29 cellular contexts compared by ENCODE assay signal in the genomic region with DNA sequence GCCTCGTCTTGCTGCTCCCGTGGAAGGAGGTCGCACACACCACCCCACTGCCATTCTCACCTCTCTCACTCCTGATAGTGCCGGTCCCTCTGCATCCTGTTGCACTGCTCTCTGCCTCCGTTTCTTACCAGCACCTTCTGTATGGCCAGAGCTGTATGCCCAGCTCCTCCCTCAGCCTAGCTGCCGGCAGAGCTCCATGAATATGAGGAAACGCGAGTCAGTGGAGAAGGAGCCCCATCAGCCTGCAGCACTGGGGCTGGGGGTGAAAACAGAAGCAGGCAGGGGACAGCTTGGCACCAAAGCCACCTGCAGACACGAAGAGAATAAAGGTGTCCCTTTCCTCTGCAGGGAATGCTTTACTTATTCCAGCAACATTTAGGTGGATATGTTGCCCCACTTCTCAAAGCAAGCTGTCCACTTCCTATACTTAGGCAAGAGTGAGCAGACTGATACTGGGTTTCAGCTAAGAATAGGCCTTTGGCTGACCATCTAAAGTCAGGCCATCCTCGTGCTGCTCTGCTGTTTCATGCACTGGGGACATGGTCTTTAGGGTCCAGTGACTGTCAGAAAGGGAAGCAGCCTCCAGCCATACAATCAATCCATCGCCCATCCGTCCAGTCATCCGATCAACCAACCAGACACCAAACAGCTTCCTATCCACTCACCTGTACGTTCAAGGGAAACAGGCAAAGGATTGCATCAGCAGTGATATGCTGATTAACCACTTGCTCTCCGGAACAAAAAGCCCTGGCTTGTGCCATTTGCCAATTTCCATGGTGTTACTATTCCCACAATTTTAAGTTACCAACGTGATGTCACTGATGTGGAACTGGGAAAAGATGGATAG.
DNase-seq lines count a peak whose midpoint lies in the region; ATAC-seq, FAIRE-seq and TF ChIP-seq lines count a peak whose summit lies in the region.
"Had no signal": no experiment of that assay in that cellular context is flagged by ENCODE, and none has a peak within 500 bp of the region (broad histone marks: within the 10 kb centered on the region; RNA-seq: fewer than 3 reads in every experiment).

No MANE protein-coding gene starts in this region.

- no TSS peak for BruUV-seq in IMR-90 (replicated peaks; lab: Mats Ljungman, UMichigan)

- H3K27ac ChIP-seq in IMR-90 (ENCODE audit: insufficient read depth, low read length) = no peak overlapping the region
- no peak overlapping the region for H3K27ac ChIP-seq in H1 (ENCODE audit: low read depth, low read length)
- H3K27ac ChIP-seq: BLaER1, breast epithelium, epithelial cell of prostate, PC-9, testis had no signal

- H3K4ac ChIP-seq in IMR-90 (ENCODE audit: low read depth, low read length) (no peak overlapping the region), H1 (replicated peaks; ENCODE audit: insufficient read length, low read depth, low read length) (no peak overlapping the region)

- no peak for TF ChIP-seq EP300 in H1 (IDR thresholded peaks at IDR 0.05; ENCODE audit: borderline replicate concordance in 1 of 2, low read depth in 2 of 2, low read length in 2 of 2)

- H3K4me2 ChIP-seq in IMR-90 (ENCODE audit: low read depth, low read length) (no peak overlapping the region), H1 (ENCODE audit: insufficient read depth in 1 of 2, low read depth in 2 of 2, low read length in 2 of 2) (no peak overlapping the region)
- H3K4me2 ChIP-seq: BLaER1, PC-9, smooth muscle cell had no signal

- H3K56ac ChIP-seq in IMR-90 (ENCODE audit: extremely low read depth, insufficient read depth, low read length) (no peak overlapping the region), H1 (replicated peaks; ENCODE audit: insufficient read length, low read depth, low read length) (no peak overlapping the region)

- H3K14ac ChIP-seq in IMR-90 (replicated peaks; ENCODE audit: low read depth, low read length) (no peak overlapping the region), H1 (ENCODE audit: insufficient read length) (no peak overlapping the region)

- H3K9me1 ChIP-seq in IMR-90 (ENCODE audit: insufficient read depth, low read length) = no peaks in the 10 kb centered on the region

- H3K23ac ChIP-seq in IMR-90 (ENCODE audit: low read depth, low read length) (no peak overlapping the region), H1 (ENCODE audit: insufficient read length) (no peak overlapping the region)

- H2BK5ac ChIP-seq in IMR-90 (ENCODE audit: low read depth, low read length, poor library complexity, severe bottlenecking) (no peak overlapping the region), H1 (ENCODE audit: low read depth, low read length) (no peak overlapping the region)

- dilution Hi-C loops in IMR-90 (cut with HindIII; ENCODE audit: low sequenced_read_pairs, unreplicated experiment) = no loop called here

- no peak overlapping the region for H2BK12ac ChIP-seq in H1 (ENCODE audit: low read depth, low read length)

- in situ Hi-C loops in IMR-90 (cut with MboI; ENCODE audit: low sequenced_read_pairs) = no loop called here
- in situ Hi-C loops in KBM-7 (cut with MboI; ENCODE audit: low pct_unique_long_range_greater_than_20kb, low sequenced_read_pairs) = no loop called here

- intact Hi-C loops in IMR-90 (cut with micrococcal nuclease) (no loop called here), posterior vena cava (cut with DNase I) (no loop called here)

- H4K5ac ChIP-seq in IMR-90 (ENCODE audit: low read depth, low read length) (no peak overlapping the region), H1 (ENCODE audit: insufficient read length, low read depth, low read length) (no peak overlapping the region)

- peaks cover 35% of the 10 kb centered on the region for H3K27me3 ChIP-seq in IMR-90 (ENCODE audit: control insufficient read depth, insufficient read depth, low read length)
- H3K27me3 ChIP-seq in H1 (replicated peaks in 1 of 4; ENCODE audit: control insufficient read depth in 3 of 4, extremely low read depth in 1 of 4, insufficient read depth in 3 of 4, low read length in 3 of 4) = no peaks in the 10 kb centered on the region
- H3K27me3 ChIP-seq: BLaER1, breast epithelium, testis had no signal

- POLR2A ChIA-PET in IMR-90 (lab: Charles Lee; ENCODE audit: unreplicated experiment) (no interaction called here), H1 (lab: Charles Lee; ENCODE audit: partially characterized antibody) (no interaction called here)

- no peaks in the 10 kb centered on the region for H3K23me2 ChIP-seq in H1 (ENCODE audit: low read depth, low read length)

- H2AFZ ChIP-seq in IMR-90 (replicated peaks; ENCODE audit: low read length, poor library complexity) (peak overlapping the region; percentile 27), H1 (ENCODE audit: low read length) (no peak overlapping the region)
- H2AFZ ChIP-seq: PC-9 had no signal

- H3K18ac ChIP-seq in IMR-90 (ENCODE audit: low read depth, low read length) (no peak overlapping the region), H1 (ENCODE audit: extremely low read depth, low read length) (no peak overlapping the region; the same call in 1 of the 2 replicates)

- no peak for TF ChIP-seq POLR2A in IMR-90 (IDR thresholded peaks at IDR 0.05; ENCODE audit: low read depth, low read length)
- no peak for TF ChIP-seq POLR2A in H1 (IDR thresholded peaks at IDR 0.05; ENCODE audit: control extremely low read depth in 1 of 2, low read depth in 2 of 2, low read length in 2 of 2)

- no peak overlapping the region for H2AK9ac ChIP-seq in IMR-90 (replicated peaks; ENCODE audit: low read depth, low read length, poor library complexity)

- H2AK5ac ChIP-seq in IMR-90 (ENCODE audit: low read depth, low read length) (no peak overlapping the region), H1 (ENCODE audit: low read depth, low read length) (no peak overlapping the region)

- H3K36me3 ChIP-seq in IMR-90 (ENCODE audit: control insufficient read depth, insufficient read depth, low read length) (no peaks in the 10 kb centered on the region), H1 (ENCODE audit: control insufficient read depth in 2 of 4, insufficient read depth in 4 of 4, low read length in 3 of 4) (no peaks in the 10 kb centered on the region)
- H3K36me3 ChIP-seq: BLaER1, breast epithelium had no signal

- WGBS in IMR-90 (ENCODE audit: extremely low coverage in 2 of 2, insufficient read length in 1 of 2), 2 experiments = 20% methylated on average over 5 of the region's 16 CpGs; no CpG with 5 or more reads in 1 of the 2 experiments
- WGBS in H1 (ENCODE audit: extremely low coverage in 1 of 2, insufficient coverage in 1 of 2, insufficient read length in 1 of 2, insufficient replicate concordance in 2 of 2, low coverage in 1 of 2, low lambda C conversion rate in 2 of 2, missing lambda C conversion rate in 1 of 2), 2 experiments = 83% methylated on average over 16 of the region's 16 CpGs; no CpG with 5 or more reads in 1 of the 2 experiments

- H3K9me3 ChIP-seq in IMR-90 (ENCODE audit: control insufficient read depth, insufficient read depth, low read length) = peaks cover 4% of the 10 kb centered on the region; the same call in 1 of the 2 replicates
- no peaks in the 10 kb centered on the region for H3K9me3 ChIP-seq in H1 (ENCODE audit: insufficient read depth in 2 of 2, low read depth in 1 of 2, low read length in 1 of 2)
- H3K9me3 ChIP-seq: testis had no signal

- no peak; the same call in 1 of the 2 replicates for ATAC-seq in IMR-90 (ENCODE audit: low read depth)
- ATAC-seq in GM18873 (IDR thresholded peaks at IDR 0.05; ENCODE audit: low FRiP score, unreplicated experiment) = no peak
- ATAC-seq: activated CD4-positive, alpha-beta T cell treated with anti-CD3 and anti-CD28 coated beads for 36 hours; activated CD8-positive, alpha-beta T cell treated with anti-CD3 and anti-CD28 coated beads for 36 hours; activated naive CD4-positive, alpha-beta T cell treated with anti-CD3 and anti-CD28 coated beads, Interleukin-2, amount 50 U/mL, for 72 hours; HCT116; natural killer cell; stimulated activated naive CD8-positive, alpha-beta T cell treated with anti-CD3 and anti-CD28 coated beads, Interleukin-15, Interleukin-2, amounts not matched to agents 100 U/mL and 50 U/mL, for 24 hours had no signal

- TF ChIP-seq RAD21 in IMR-90 (IDR thresholded peaks at IDR 0.05; ENCODE audit: low read length) (no peak), H1 (IDR thresholded peaks at IDR 0.05 in 1 of 2, conservative IDR thresholded peaks at IDR 0.05 in 1 of 2; ENCODE audit: low read depth in 2 of 2, low read length in 2 of 2) (no peak)

- H3K4me1 ChIP-seq in IMR-90 (ENCODE audit: control insufficient read depth, insufficient read depth, low read length) (no peaks in the 10 kb centered on the region), H1 (replicated peaks in 1 of 4; ENCODE audit: control insufficient read depth in 3 of 4, insufficient read depth in 4 of 4, low read length in 3 of 4) (peaks cover 0 to 5% (median 2%) of the 10 kb centered on the region in 4 experiments; a peak in 3 of 7 replicates)
- H3K4me1 ChIP-seq: BLaER1, breast epithelium, testis had no signal

- H2BK15ac ChIP-seq in IMR-90 (ENCODE audit: low read depth, low read length) = no peak overlapping the region
- H2BK15ac ChIP-seq in H1 (ENCODE audit: low read length) = peak overlapping the region; percentile 50; the same call in 1 of the 2 replicates

- H3K4me3 ChIP-seq in IMR-90 (ENCODE audit: insufficient read depth, low read depth, low read length) (no peak overlapping the region), H1 (ENCODE audit: extremely low read depth in 1 of 4, insufficient read depth in 2 of 4, low read depth in 3 of 4, low read length in 4 of 4) (no peak overlapping the region)
- H3K4me3 ChIP-seq: BLaER1, breast epithelium, PC-9, smooth muscle cell, testis had no signal

- H3K9ac ChIP-seq in IMR-90 (ENCODE audit: low read depth, low read length) (no peak overlapping the region), H1 (replicated peaks in 1 of 4; ENCODE audit: extremely low read depth in 1 of 4, low read depth in 3 of 4, low read length in 3 of 4) (no peak overlapping the region)
- H3K9ac ChIP-seq: BLaER1 had no signal

- H3K79me1 ChIP-seq in IMR-90 (ENCODE audit: low read depth in 1 of 2, low read length in 2 of 2) (no peaks in the 10 kb centered on the region), H1 (ENCODE audit: low read depth, low read length) (no peaks in the 10 kb centered on the region)

- H2BK20ac ChIP-seq in IMR-90 (ENCODE audit: low read depth, low read length) (no peak overlapping the region), H1 (ENCODE audit: low read length) (no peak overlapping the region)

- FAIRE-seq in H1 (lab: Jason Lieb, UNC) = no peak
- FAIRE-seq: GM18507 had no signal

- no peaks in the 10 kb centered on the region for H3K79me2 ChIP-seq in H1 (ENCODE audit: control insufficient read depth in 1 of 2, insufficient read depth in 2 of 2, low read length in 2 of 2)

- H4K20me1 ChIP-seq in IMR-90 (ENCODE audit: insufficient read depth, low read length) (no peaks in the 10 kb centered on the region), H1 (replicated peaks in 1 of 2; ENCODE audit: control insufficient read depth in 1 of 2, insufficient read depth in 2 of 2, low read length in 2 of 2) (no peaks in the 10 kb centered on the region)
- H4K20me1 ChIP-seq: BLaER1 had no signal

- H4K8ac ChIP-seq in IMR-90 (ENCODE audit: low read depth in 2 of 2, low read length in 2 of 2) = no peak overlapping the region
- H4K8ac ChIP-seq in H1 (ENCODE audit: extremely low read depth, insufficient read depth, low read length) = no peak overlapping the region

- no peak overlapping the region for H2BK120ac ChIP-seq in IMR-90 (ENCODE audit: low read depth, low read length)
- no peak overlapping the region for H2BK120ac ChIP-seq in H1 (replicated peaks; ENCODE audit: low read depth, low read length)

- H4K91ac ChIP-seq in IMR-90 (ENCODE audit: insufficient read depth, low read depth, low read length) (no peak overlapping the region), H1 (replicated peaks; ENCODE audit: insufficient read length, low read length) (no peak overlapping the region)

- DNase-seq in IMR-90 (no peak), MV-4-11 (lab: John Stamatoyannopoulos, UW) (peak; percentile 63), H1 (ENCODE audit: low read depth in 1 of 2, low spot score in 2 of 2) (no peak), posterior vena cava (ENCODE audit: low spot score) (peak; percentile 62), amygdala (lab: John Stamatoyannopoulos, UW) (no peak), cortex of kidney (lab: John Stamatoyannopoulos, UW) (no peak), KBM-7 (no peak)
- DNase-seq: activated CD4-positive, alpha-beta T cell treated with anti-CD3 and anti-CD28 coated beads for 36 hours; activated CD8-positive, alpha-beta memory T cell treated with anti-CD3 and anti-CD28 coated beads, Interleukin-2, amount 50 U/mL, for 48 hours; activated CD8-positive, alpha-beta T cell treated with anti-CD3 and anti-CD28 coated beads for 36 hours; effector CD4-positive, alpha-beta T cell; natural killer cell; NCI-H2029; NCI-H526 treated with DMSO at 0.1 percent for 48 hours; NK-92 treated with Interleukin-12 subunit alpha and Interleukin-12 subunit beta, amount 100 ng/mL, for 24 hours; occipital lobe; SHP77 treated with DMSO at 0.1 percent for 48 hours; stimulated activated naive CD8-positive, alpha-beta T cell treated with anti-CD3 and anti-CD28 coated beads, Interleukin-15, Interleukin-2, amounts not matched to agents 100 U/mL and 50 U/mL, for 24 hours; T-helper 2 cell; testis had no signal

- CTCF ChIA-PET in IMR-90 (lab: Yijun Ruan, JAX) = interaction anchor here (0.7 kb wide), 1 partner anchor 18 kb away, joined by 3 read pairs; no protein-coding TSS in a partner anchor
- CTCF ChIA-PET in H1 (lab: Charles Lee; ENCODE audit: partially characterized antibody) = interaction anchor here (0.6 to 4.2 kb wide), 13 partner anchors 9 to 564 kb away, joined by 3 to 13 read pairs (median 4); no protein-coding TSS in a partner anchor

- no peak for TF ChIP-seq CTCF in IMR-90 (conservative IDR thresholded peaks at IDR 0.05; ENCODE audit: low read depth, low read length)
- TF ChIP-seq CTCF in H1 (IDR thresholded peaks at IDR 0.05; ENCODE audit: control extremely low read depth in 1 of 3, insufficient read depth in 1 of 3, low read depth in 1 of 3, low read length in 3 of 3) = no peak

Comparison
In these comparisons a context has a peak if more than half of its experiments do, and no peak if none do; other contexts are left out.
1. DNase-seq: peak in MV-4-11 (single experiment) and posterior vena cava (single experiment); none in IMR-90 (single experiment), H1 (0 of 2), amygdala (0 of 56), cortex of kidney (single experiment) and KBM-7 (single experiment).